In genomic region chr15:92048739-92049138, GRCh38 we compare ENCODE assay signal across 21 cellular contexts.
"Had no signal": no experiment of that assay in that cellular context is flagged by ENCODE, and none has a peak within 500 bp of the region (broad histone marks: within the 10 kb centered on the region; RNA-seq: fewer than 3 reads in every experiment).

No MANE protein-coding gene starts in this region.

- H3K36me3 Mint-ChIP-seq: memory B cell; mesothelial cell of epicardium; natural killer cell treated with Interleukin-12 subunit alpha and Interleukin-12 subunit beta and Interleukin-15 and Interleukin-18, amount 100 ng/mL, for 72 hours; neural progenitor cell; stimulated activated effector memory CD8-positive, alpha-beta T cell treated with anti-CD3 and anti-CD28 coated beads, Interleukin-12 subunit alpha, Interleukin-12 subunit beta, amount 100 ng/mL, for 72 hours had no signal

- H3K27me3 ChIP-seq: gastroesophageal sphincter, neural progenitor cell, right lobe of liver, tibial artery, upper lobe of right lung, vagina had no signal

- H3K27me3 Mint-ChIP-seq: memory B cell; natural killer cell treated with Interleukin-12 subunit alpha and Interleukin-12 subunit beta and Interleukin-15 and Interleukin-18, amount 100 ng/mL, for 72 hours had no signal

- H3K9me3 ChIP-seq: gastroesophageal sphincter, lower lobe of right lung, prostate gland, right lobe of liver, tibial artery, upper lobe of right lung, vagina had no signal

- ATAC-seq: gastroesophageal sphincter; left lobe of liver; lower lobe of right lung; natural killer cell treated with Interleukin-12 subunit alpha and Interleukin-12 subunit beta and Interleukin-15 and Interleukin-18, amount 100 ng/mL, for 72 hours; stimulated activated effector memory CD8-positive, alpha-beta T cell treated with anti-CD3 and anti-CD28 coated beads, Interleukin-12 subunit alpha, Interleukin-12 subunit beta, amount 100 ng/mL, for 72 hours; stimulated activated naive CD8-positive, alpha-beta T cell treated with anti-CD3 and anti-CD28 coated beads, Interleukin-15, Interleukin-2, amounts not matched to agents 100 U/mL and 50 U/mL, for 24 hours; upper lobe of right lung had no signal

- H3K36me3 ChIP-seq: gastroesophageal sphincter, lower lobe of right lung, neural progenitor cell, prostate gland, right lobe of liver, tibial artery, upper lobe of right lung, vagina had no signal

- H3K4me1 ChIP-seq: neural progenitor cell, prostate gland, right lobe of liver had no signal

- H3K4me1 Mint-ChIP-seq: memory B cell, mesothelial cell of epicardium had no signal

- H3K27ac Mint-ChIP-seq: memory B cell; mesothelial cell of epicardium; stimulated activated effector memory CD8-positive, alpha-beta T cell treated with anti-CD3 and anti-CD28 coated beads, Interleukin-12 subunit alpha, Interleukin-12 subunit beta, amount 100 ng/mL, for 72 hours had no signal

- H3K4me3 ChIP-seq: gastroesophageal sphincter, lower lobe of right lung, neural progenitor cell, prostate gland, right lobe of liver, tibial artery, upper lobe of right lung, vagina had no signal

- H3K4me3 Mint-ChIP-seq: memory B cell; mesothelial cell of epicardium; natural killer cell treated with Interleukin-12 subunit alpha and Interleukin-12 subunit beta and Interleukin-15 and Interleukin-18, amount 100 ng/mL, for 72 hours; neural progenitor cell; stimulated activated effector memory CD8-positive, alpha-beta T cell treated with anti-CD3 and anti-CD28 coated beads, Interleukin-12 subunit alpha, Interleukin-12 subunit beta, amount 100 ng/mL, for 72 hours had no signal

- DNase-seq: effector memory CD4-positive, alpha-beta T cell; glutamatergic neuron; islet precursor cell; lower lobe of right lung; right lobe of liver; stimulated activated CD4-positive, alpha-beta T cell treated with anti-CD3 and anti-CD28 coated beads, Interleukin-4, amount 100 ng/mL, for 1 hour; stimulated activated CD8-positive, alpha-beta memory T cell treated with anti-CD3 and anti-CD28 coated beads, Interleukin-4, amount 100 ng/mL, for 48 hours; stimulated activated naive CD8-positive, alpha-beta T cell treated with anti-CD3 and anti-CD28 coated beads, Interleukin-15, Interleukin-2, amounts not matched to agents 100 U/mL and 50 U/mL, for 24 hours; tibial artery; upper lobe of right lung had no signal

- H3K9me3 Mint-ChIP-seq: memory B cell; mesothelial cell of epicardium; natural killer cell treated with Interleukin-12 subunit alpha and Interleukin-12 subunit beta and Interleukin-15 and Interleukin-18, amount 100 ng/mL, for 72 hours; neural progenitor cell; stimulated activated effector memory CD8-positive, alpha-beta T cell treated with anti-CD3 and anti-CD28 coated beads, Interleukin-12 subunit alpha, Interleukin-12 subunit beta, amount 100 ng/mL, for 72 hours had no signal

- H3K27ac ChIP-seq: epithelial cell of prostate, gastroesophageal sphincter, lower lobe of right lung, neural progenitor cell, parathyroid adenoma, prostate gland, right lobe of liver, tibial artery, upper lobe of right lung, vagina had no signal
